9 cellular contexts compared by ENCODE assay signal in genomic region chr11:68659158-68659921, GRCh38. TPM values are rescaled to one million over a fixed set of nuclear protein-coding genes. Genes with fewer than 3 reads are reported as not detected.
DNase-seq lines count a peak whose midpoint lies in the region; ATAC-seq, FAIRE-seq and TF ChIP-seq lines count a peak whose summit lies in the region.
"Had no signal": no experiment of that assay in that cellular context is flagged by ENCODE, and none has a peak within 500 bp of the region (broad histone marks: within the 10 kb centered on the region; RNA-seq: fewer than 3 reads in every experiment).

No MANE protein-coding gene starts in this region.

- H3K36me3 ChIP-seq in smooth muscle cell (ENCODE audit: low read depth): no peaks in the 10 kb centered on the region

- peak; percentile 93 for ATAC-seq in sciatic nerve
- no peak for ATAC-seq in HG03045 (IDR thresholded peaks at IDR 0.05; ENCODE audit: unreplicated experiment)
- ATAC-seq in HG03139 (IDR thresholded peaks at IDR 0.05; ENCODE audit: unreplicated experiment): no peak

- no peak overlapping the region for H3T11ph ChIP-seq in H9 (ENCODE audit: low read length)

- CTCF ChIA-PET in GM10248 (lab: Yijun Ruan, JAX): no interaction called here

- POLR2A ChIA-PET in GM10248 (lab: Yijun Ruan, JAX): no interaction called here

- H3K4me3 ChIP-seq in fibroblast of villous mesenchyme (ENCODE audit: low read depth, low read length): no peak overlapping the region
- H3K4me3 ChIP-seq in smooth muscle cell: no peak overlapping the region

- no peak overlapping the region for H2AK5ac ChIP-seq in H9 (ENCODE audit: insufficient read length, low read length)

- no peak overlapping the region for H2BK15ac ChIP-seq in H9 (ENCODE audit: low read depth, low read length)

- H3K27me3 Mint-ChIP-seq in H9 (ENCODE audit: low read depth): peaks cover 4% of the 10 kb centered on the region

- no peak for TF ChIP-seq CTCF in H9 (conservative IDR thresholded peaks at IDR 0.05)
- TF ChIP-seq CTCF in fibroblast of villous mesenchyme (IDR thresholded peaks at IDR 0.05; ENCODE audit: insufficient read depth, low read depth, low read length): no peak
- TF ChIP-seq CTCF in smooth muscle cell (IDR thresholded peaks at IDR 0.05; ENCODE audit: borderline replicate concordance, insufficient read depth, poor library complexity, severe bottlenecking): no peak
- no peak for TF ChIP-seq CTCF in GM10248 (IDR thresholded peaks at IDR 0.05; ENCODE audit: control extremely low read depth, extremely low read depth, low read depth, missing control alignments)

- H3K27me3 ChIP-seq in H9 (ENCODE audit: insufficient read depth, low read length) (no peaks in the 10 kb centered on the region), smooth muscle cell (ENCODE audit: low read depth) (no peaks in the 10 kb centered on the region)

- H3K4me3 Mint-ChIP-seq in H9: no peak overlapping the region

- no peak overlapping the region for H2BK20ac ChIP-seq in H9 (ENCODE audit: low read depth, low read length, poor library complexity, severe bottlenecking)

- no peak overlapping the region; a peak in 2 of 7 replicates for H3K27ac Mint-ChIP-seq in H9

- no peak overlapping the region for H3K14ac ChIP-seq in H9 (ENCODE audit: insufficient read depth, low read length)

- no peak overlapping the region for H3K18ac ChIP-seq in H9 (ENCODE audit: insufficient read length, low read depth, low read length)

- H2AFZ ChIP-seq in H9 (ENCODE audit: low read length) (no peak overlapping the region), smooth muscle cell (ENCODE audit: low read depth) (no peak overlapping the region)

- no peaks in the 10 kb centered on the region for H3K9me3 ChIP-seq in H9 (ENCODE audit: control insufficient read depth, low read depth, low read length)
- H3K9me3 ChIP-seq in smooth muscle cell (replicated peaks; ENCODE audit: low read depth): peaks cover 3% of the 10 kb centered on the region

- no peaks in the 10 kb centered on the region for H3K4me1 Mint-ChIP-seq in H9

- H3K56ac ChIP-seq in H9 (ENCODE audit: insufficient read length, low read depth, low read length): no peak overlapping the region

- peak; percentile 25 for DNase-seq in H9
- DNase-seq in RCC 7860 (ENCODE audit: low spot score): peak; percentile 29
- DNase-seq in fibroblast of villous mesenchyme (ENCODE audit: low read depth): peak; percentile 93
- DNase-seq in sciatic nerve (ENCODE audit: low spot score): peak; percentile 91
- no peak for DNase-seq in smooth muscle cell (lab: John Stamatoyannopoulos, UW; ENCODE audit: unreplicated experiment)
- DNase-seq in GM10248 (ENCODE audit: extremely low spot score): no peak

- no peaks in the 10 kb centered on the region for H3K4me1 ChIP-seq in H9 (ENCODE audit: insufficient read depth, low read length)
- H3K4me1 ChIP-seq in smooth muscle cell (ENCODE audit: low read depth): no peaks in the 10 kb centered on the region

- H2BK120ac ChIP-seq in H9 (ENCODE audit: low read depth, low read length, poor library complexity, severe bottlenecking): no peak overlapping the region

- peaks cover 0 to 6% (median 0%) of the 10 kb centered on the region in 3 experiments; a peak in 1 of 7 replicates for H3K36me3 Mint-ChIP-seq in H9 (ENCODE audit: insufficient read depth in 1 of 3, low read depth in 3 of 3)

- WGBS in H9 (ENCODE audit: extremely low coverage, insufficient read length, low lambda C conversion rate): no CpG with 5 or more reads among the region's 22 CpGs
- WGBS in smooth muscle cell (ENCODE audit: low lambda C conversion rate): 80% methylated on average over 22 of the region's 22 CpGs

- H2BK5ac ChIP-seq in H9 (ENCODE audit: insufficient read length, low read length): no peak overlapping the region

- H3K79me2 ChIP-seq in H9 (ENCODE audit: insufficient read depth, low read length) (no peaks in the 10 kb centered on the region), smooth muscle cell (ENCODE audit: low read depth) (no peaks in the 10 kb centered on the region)

- intact Hi-C loops in sciatic nerve (cut with DNase I): no loop called here

- no peak overlapping the region for H2BK12ac ChIP-seq in H9 (ENCODE audit: insufficient read length, low read depth, low read length)

- no peaks in the 10 kb centered on the region for H3K79me1 ChIP-seq in H9 (ENCODE audit: insufficient read depth, low read depth, low read length, poor library complexity, severe bottlenecking)

- H3K27ac ChIP-seq in H9 (ENCODE audit: insufficient read length, low read depth, low read length): no peak overlapping the region
- H3K27ac ChIP-seq in smooth muscle cell (ENCODE audit: low read depth): no peak overlapping the region

- no peak overlapping the region for H4K91ac ChIP-seq in H9 (ENCODE audit: insufficient read length, low read depth, low read length)

- no peak overlapping the region for H3K23ac ChIP-seq in H9 (ENCODE audit: insufficient read length, low read depth, low read length)

- H4K20me1 ChIP-seq in H9 (ENCODE audit: control insufficient read depth, insufficient read depth, insufficient read length): no peaks in the 10 kb centered on the region
- H4K20me1 ChIP-seq in smooth muscle cell (ENCODE audit: low read depth): no peaks in the 10 kb centered on the region

- no peak overlapping the region for H4K5ac ChIP-seq in H9 (ENCODE audit: insufficient read length, low read depth, low read length)

- H3K9ac ChIP-seq in H9 (ENCODE audit: extremely low read depth, insufficient read length, low read length) (no peak overlapping the region), smooth muscle cell (ENCODE audit: low read depth) (no peak overlapping the region)

- no peaks in the 10 kb centered on the region for H3F3A ChIP-seq in smooth muscle cell (ENCODE audit: low read depth)

- no peak for FAIRE-seq in RCC 7860 (lab: Jason Lieb, UNC)
- FAIRE-seq: colon had no signal

- no peak overlapping the region for H4K8ac ChIP-seq in H9 (replicated peaks; ENCODE audit: insufficient read length, low read depth, low read length)

- H3K4me2 ChIP-seq in H9 (ENCODE audit: insufficient read depth, insufficient read length, low read length) (no peak overlapping the region), smooth muscle cell (no peak overlapping the region)

- H3K9me3 Mint-ChIP-seq in H9: peaks cover 6 to 15% of the 10 kb centered on the region in 2 experiments

- H3K23me2 ChIP-seq in H9 (ENCODE audit: insufficient read length, low read depth, low read length, poor library complexity, severe bottlenecking): no peaks in the 10 kb centered on the region

- no peak overlapping the region for H3K4ac ChIP-seq in H9 (ENCODE audit: low read depth, low read length)

RNA-seq across cellular contexts. Expression of gene GAL, which starts 25.0 kb away (rescaled TPM):
- total RNA-seq in H9 (2021): 65.2 and 67.5 TPM in 2 replicates
- total RNA-seq in fibroblast of villous mesenchyme: not detected in 2 replicates
- not detected for total RNA-seq in sciatic nerve
- 6.9 and 19.4 TPM in 2 replicates for total RNA-seq in smooth muscle cell
- polyA plus RNA-seq in smooth muscle cell: 55.5 and 61.5 TPM in 2 replicates

Comparison
In these comparisons a context has a peak if more than half of its experiments do, and no peak if none do; other contexts are left out.
1. DNase-seq: peak in H9 (single experiment), RCC 7860 (single experiment), fibroblast of villous mesenchyme (single experiment) and sciatic nerve (single experiment); none in smooth muscle cell (single experiment) and GM10248 (single experiment).